In the genomic region with DNA sequence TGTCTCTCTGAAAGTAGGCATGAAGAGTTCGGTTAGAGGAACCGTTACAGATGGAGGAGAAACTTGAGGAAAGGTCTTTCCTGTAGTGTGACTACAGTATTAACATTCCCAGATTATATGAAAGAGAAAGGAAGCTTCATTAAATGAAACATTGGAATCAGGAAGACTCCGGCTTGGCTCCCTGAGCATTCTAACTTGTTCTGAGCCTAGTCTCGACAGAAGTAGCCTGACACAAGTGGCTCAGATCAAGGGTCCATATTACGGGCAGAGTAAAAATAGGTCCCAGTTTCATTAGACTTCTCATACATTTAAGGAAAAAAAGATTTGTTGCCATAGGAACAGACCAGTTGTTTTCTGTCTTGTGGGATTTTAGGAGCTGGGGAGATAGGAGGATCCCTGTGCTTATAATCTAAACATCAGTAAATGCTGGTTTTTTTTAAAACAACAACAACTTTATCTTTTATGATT, we compare ENCODE assay signal across 9 cellular contexts. TPM values are rescaled to one million over a fixed set of nuclear protein-coding genes. Genes with fewer than 3 reads are reported as not detected.
DNase-seq lines count a peak whose midpoint lies in the region; ATAC-seq and TF ChIP-seq lines count a peak whose summit lies in the region.
"Had no signal": no experiment of that assay in that cellular context is flagged by ENCODE, and none has a peak within 500 bp of the region (broad histone marks: within the 10 kb centered on the region; RNA-seq: fewer than 3 reads in every experiment).

No MANE protein-coding gene starts in this region.

- intact Hi-C loops in natural killer cell (cut with micrococcal nuclease) (loop anchor here (2.0 kb wide), 1 partner anchor 18 kb away; no protein-coding TSS in a partner anchor), vagina (cut with DNase I) (no loop called here)

- no peaks in the 10 kb centered on the region for H3K27me3 ChIP-seq in vagina

- H3K4me1 Mint-ChIP-seq in stimulated activated naive CD8-positive, alpha-beta T cell treated with anti-CD3 and anti-CD28 coated beads, Interleukin-15, Interleukin-2, amounts not matched to agents 100 ng/mL and 50 ng/mL, for 24 hours (ENCODE audit: low read depth), result peaks cover 98% of the 10 kb centered on the region
- H3K4me1 Mint-ChIP-seq in chondrocyte (ENCODE audit: low read depth), result peaks cover 52% of the 10 kb centered on the region
- H3K4me1 Mint-ChIP-seq in natural killer cell, result peaks cover 87% of the 10 kb centered on the region in 2 donors

- H3K27me3 Mint-ChIP-seq in stimulated activated naive CD8-positive, alpha-beta T cell treated with anti-CD3 and anti-CD28 coated beads, Interleukin-15, Interleukin-2, amounts not matched to agents 100 ng/mL and 50 ng/mL, for 24 hours, result no peaks in the 10 kb centered on the region
- H3K27me3 Mint-ChIP-seq in chondrocyte (ENCODE audit: low read depth) (no peaks in the 10 kb centered on the region), natural killer cell (ENCODE audit: low read depth in 2 of 2) (no peaks in the 10 kb centered on the region)

- peak overlapping the region; percentile 99 for H3K27ac Mint-ChIP-seq in stimulated activated naive CD8-positive, alpha-beta T cell treated with anti-CD3 and anti-CD28 coated beads, Interleukin-15, Interleukin-2, amounts not matched to agents 100 ng/mL and 50 ng/mL, for 24 hours
- H3K27ac Mint-ChIP-seq in chondrocyte (ENCODE audit: unreplicated experiment), result peak overlapping the region; percentile 74
- H3K27ac Mint-ChIP-seq in natural killer cell, result peak overlapping the region; percentile 98 to 99

- peaks cover 88% of the 10 kb centered on the region for H3K4me1 ChIP-seq in vagina

- no peak overlapping the region for H3K4me3 ChIP-seq in vagina

- no peak for TF ChIP-seq POLR2A in vagina (IDR thresholded peaks at IDR 0.05)

- H3K36me3 Mint-ChIP-seq in stimulated activated naive CD8-positive, alpha-beta T cell treated with anti-CD3 and anti-CD28 coated beads, Interleukin-15, Interleukin-2, amounts not matched to agents 100 ng/mL and 50 ng/mL, for 24 hours (ENCODE audit: low read depth), result peaks cover 55% of the 10 kb centered on the region
- H3K36me3 Mint-ChIP-seq in chondrocyte (ENCODE audit: low read depth), result peaks cover 2% of the 10 kb centered on the region
- H3K36me3 Mint-ChIP-seq in natural killer cell, result no peaks in the 10 kb centered on the region

- peak overlapping the region; percentile 77 for H3K27ac ChIP-seq in vagina

- no peaks in the 10 kb centered on the region for H3K36me3 ChIP-seq in vagina

- H3K9me3 ChIP-seq in vagina, result no peaks in the 10 kb centered on the region

- H3K9me3 Mint-ChIP-seq in stimulated activated naive CD8-positive, alpha-beta T cell treated with anti-CD3 and anti-CD28 coated beads, Interleukin-15, Interleukin-2, amounts not matched to agents 100 ng/mL and 50 ng/mL, for 24 hours, result no peaks in the 10 kb centered on the region
- H3K9me3 Mint-ChIP-seq in chondrocyte (ENCODE audit: low read depth) (no peaks in the 10 kb centered on the region), natural killer cell (no peaks in the 10 kb centered on the region)

- no peak for DNase-seq in stimulated activated naive CD8-positive, alpha-beta T cell treated with anti-CD3 and anti-CD28 coated beads, Interleukin-15, Interleukin-2, amounts not matched to agents 100 U/mL and 50 U/mL, for 24 hours
- DNase-seq in chondrocyte (ENCODE audit: low spot score) (no peak), natural killer cell (no peak), vagina (ENCODE audit: extremely low spot score in 2 of 2) (no peak), NCI-H748 treated with DMSO at 0.1 percent for 48 hours (lab: John Stamatoyannopoulos, UW) (no peak), DMS 273 treated with DMSO at 0.1 percent for 48 hours (lab: John Stamatoyannopoulos, UW) (no peak)
- DNase-seq: NCI-H345 had no signal

- no peak for TF ChIP-seq CTCF in chondrocyte (IDR thresholded peaks at IDR 0.05)
- no peak for TF ChIP-seq CTCF in natural killer cell (IDR thresholded peaks at IDR 0.05)
- TF ChIP-seq CTCF in vagina (IDR thresholded peaks at IDR 0.05), result no peak

- ATAC-seq in stimulated activated naive CD8-positive, alpha-beta T cell treated with anti-CD3 and anti-CD28 coated beads, Interleukin-15, Interleukin-2, amounts not matched to agents 100 U/mL and 50 U/mL, for 24 hours, result no peak
- ATAC-seq in natural killer cell (no peak), HG03457 (IDR thresholded peaks at IDR 0.05; ENCODE audit: unreplicated experiment) (no peak)

- peak overlapping the region; percentile 86 for H3K4me3 Mint-ChIP-seq in stimulated activated naive CD8-positive, alpha-beta T cell treated with anti-CD3 and anti-CD28 coated beads, Interleukin-15, Interleukin-2, amounts not matched to agents 100 ng/mL and 50 ng/mL, for 24 hours
- no peak overlapping the region for H3K4me3 Mint-ChIP-seq in chondrocyte (ENCODE audit: unreplicated experiment)
- peak overlapping the region; percentile 87 for H3K4me3 Mint-ChIP-seq in natural killer cell

RNA-seq across cellular contexts. Expression of gene SMAP2, which starts 12.8 kb away (rescaled TPM):
- 14.0 to 16.8 TPM (median 15.5 TPM) in 3 replicates for total RNA-seq in chondrocyte
- total RNA-seq in natural killer cell, result 100 to 1,000 TPM in 2 of 3 donors, 10 to 100 TPM in 1; 95.0 to 136 (median 127) TPM
- total RNA-seq in vagina, result 24.8 TPM
